Comparison of ENCODE assay signal across 13 cellular contexts in genomic region chr5:41793156-41793770, GRCh38.
A peak's percentile ranks its signal among the peaks of the same experiment; 100 is the strongest.
DNase-seq lines count a peak whose midpoint lies in the region; ATAC-seq, FAIRE-seq and TF ChIP-seq lines count a peak whose summit lies in the region.
"Had no signal": no experiment of that assay in that cellular context is flagged by ENCODE, and none has a peak within 500 bp of the region (broad histone marks: within the 10 kb centered on the region; RNA-seq: fewer than 3 reads in every experiment).

No MANE protein-coding gene starts in this region.

- H3K4me1 ChIP-seq in small intestine (ENCODE audit: control insufficient read depth in 2 of 2, insufficient read depth in 1 of 2, low read depth in 1 of 2, low read length in 1 of 2), result no peaks in the 10 kb centered on the region
- H3K4me1 ChIP-seq: Peyer's patch, right lobe of liver had no signal

- peaks cover 76% of the 10 kb centered on the region for H3K4me1 Mint-ChIP-seq in HFFc6 (ENCODE audit: low read depth)
- H3K4me1 Mint-ChIP-seq: memory B cell had no signal

- WGBS in small intestine, 3 donors, result 44 to 55% (median 50%) methylated on average over 3 of the region's 3 CpGs

- 0 out of 2 replicates have a peak overlapping the region, but pooled peaks have one; percentile 8 for H3K4me3 Mint-ChIP-seq in HFFc6
- H3K4me3 Mint-ChIP-seq: memory B cell had no signal

- H3K36me3 Mint-ChIP-seq in HFFc6 (ENCODE audit: low read depth), result no peaks in the 10 kb centered on the region

- H3K9me3 ChIP-seq in small intestine (ENCODE audit: control insufficient read depth, low read depth), result no peaks in the 10 kb centered on the region
- H3K9me3 ChIP-seq: Peyer's patch, right lobe of liver had no signal

- ATAC-seq in GM19455 (IDR thresholded peaks at IDR 0.05; ENCODE audit: unreplicated experiment), result no peak
- ATAC-seq: right lobe of liver had no signal

- no peak overlapping the region for H3K27ac ChIP-seq in small intestine (ENCODE audit: low read depth in 1 of 2, low read length in 1 of 2)
- H3K27ac ChIP-seq: Peyer's patch, right lobe of liver had no signal

- no peaks in the 10 kb centered on the region for H3K36me3 ChIP-seq in small intestine (ENCODE audit: control insufficient read depth in 2 of 2, insufficient read depth in 2 of 2, low read length in 2 of 2)
- H3K36me3 ChIP-seq: Peyer's patch, right lobe of liver had no signal

- TF ChIP-seq CTCF in HFFc6 (IDR thresholded peaks at IDR 0.05) (no peak), epithelial cell of esophagus (IDR thresholded peaks at IDR 0.05; ENCODE audit: insufficient read depth, low read depth, low read length, missing control alignments) (no peak)

- H3K9me3 Mint-ChIP-seq in HFFc6, result no peaks in the 10 kb centered on the region
- H3K9me3 Mint-ChIP-seq: memory B cell had no signal

- H3K27ac Mint-ChIP-seq in HFFc6, result peak overlapping the region; percentile 53
- H3K27ac Mint-ChIP-seq: memory B cell had no signal

- FAIRE-seq in small intestine (lab: Jason Lieb, UNC), result no peak

- no peaks in the 10 kb centered on the region for H3K27me3 Mint-ChIP-seq in HFFc6 (ENCODE audit: insufficient read depth)
- H3K27me3 Mint-ChIP-seq: memory B cell had no signal

- H3K4me3 ChIP-seq in epithelial cell of esophagus (ENCODE audit: low read length) (no peak overlapping the region), small intestine (ENCODE audit: low read depth in 1 of 2, low read length in 2 of 2) (no peak overlapping the region)
- H3K4me3 ChIP-seq: Peyer's patch, right lobe of liver had no signal

- H3K27me3 ChIP-seq in small intestine (ENCODE audit: control insufficient read depth in 2 of 2, insufficient read depth in 2 of 2, low read length in 2 of 2), result no peaks in the 10 kb centered on the region
- H3K27me3 ChIP-seq: Peyer's patch, right lobe of liver had no signal

- peak; percentile 55 for DNase-seq in HFFc6
- DNase-seq in NCI-H774 (lab: John Stamatoyannopoulos, UW), result peak; percentile 67
- DNase-seq in epithelial cell of esophagus (ENCODE audit: low read depth), result peak; percentile 73
- DNase-seq in small intestine, result peak; percentile 16
- no peak for DNase-seq in activated CD4-positive, CD25-positive, alpha-beta regulatory T cell (lab: John Stamatoyannopoulos, UW)
- no peak for DNase-seq in HPDE6-E6E7 (ENCODE audit: extremely low spot score)
- DNase-seq: activated naive CD4-positive, alpha-beta T cell treated with anti-CD3 and anti-CD28 coated beads, Interleukin-2, amount 50 U/mL, for 16 hours; erythroblast; KBM-7; Peyer's patch; right lobe of liver had no signal

Comparison
In these comparisons a context has a peak if more than half of its experiments do, and no peak if none do; other contexts are left out.
1. DNase-seq: peak in HFFc6 (single experiment), NCI-H774 (single experiment), epithelial cell of esophagus (single experiment) and small intestine (single experiment); none in activated CD4-positive, CD25-positive, alpha-beta regulatory T cell (0 of 4) and HPDE6-E6E7 (single experiment).